In the genomic region with DNA sequence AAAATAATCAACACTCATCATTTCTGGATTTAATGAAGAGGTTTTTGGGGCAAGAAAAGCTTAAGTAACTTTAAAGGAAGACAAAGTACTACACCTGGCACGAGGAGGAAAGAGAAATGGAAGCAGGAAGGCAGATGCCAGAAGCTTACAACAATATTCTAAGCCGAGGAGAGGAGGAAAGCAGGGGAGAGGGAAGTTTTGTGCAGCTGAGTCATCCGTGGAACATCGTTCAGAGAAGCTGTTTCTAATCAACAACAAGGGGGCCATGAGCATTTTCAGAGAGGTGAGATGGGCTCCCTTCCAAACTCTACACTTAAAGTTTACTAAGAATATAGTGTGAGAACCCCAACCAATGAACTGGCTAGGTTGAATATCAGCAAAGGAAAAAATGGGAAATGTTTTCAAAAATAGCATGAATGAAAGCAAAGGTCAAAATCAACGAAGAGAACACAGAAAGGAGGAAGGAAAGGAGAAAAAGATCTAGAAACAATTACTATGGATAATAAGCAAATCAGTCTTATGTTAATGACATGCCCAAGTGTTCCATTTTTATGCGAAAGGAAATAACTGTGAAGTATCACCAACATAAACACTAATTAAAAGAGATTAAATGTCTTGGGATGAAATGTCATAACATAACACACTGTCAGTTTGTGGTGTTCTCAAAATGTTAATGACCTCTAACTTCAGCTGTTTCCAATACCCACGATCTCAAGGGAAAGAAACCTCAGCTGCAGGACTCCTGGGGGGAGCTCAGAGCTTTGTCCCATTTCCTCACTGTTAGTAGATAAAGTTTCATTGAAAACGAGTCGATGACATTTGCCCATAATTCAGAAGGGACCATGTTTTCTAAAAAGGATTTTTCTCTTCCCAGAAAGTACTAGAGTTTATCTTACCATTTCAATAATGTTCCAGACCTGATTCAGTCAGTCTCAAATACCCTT, we compare ENCODE assay signal across 13 cellular contexts.
DNase-seq lines count a peak whose midpoint lies in the region; ATAC-seq and TF ChIP-seq lines count a peak whose summit lies in the region.
"Had no signal": no experiment of that assay in that cellular context is flagged by ENCODE, and none has a peak within 500 bp of the region (broad histone marks: within the 10 kb centered on the region; RNA-seq: fewer than 3 reads in every experiment).

No MANE protein-coding gene starts in this region.

- peaks cover 10% of the 10 kb centered on the region; the same call in 1 of the 2 replicates for H3K4me1 ChIP-seq in Panc1 (ENCODE audit: control insufficient read depth, insufficient read depth, low read length)

- no peaks in the 10 kb centered on the region for H3K9me3 Mint-ChIP-seq in osteocyte (ENCODE audit: unreplicated experiment)

- no peak for TF ChIP-seq CTCF in Panc1 (IDR thresholded peaks at IDR 0.05)
- TF ChIP-seq CTCF in osteocyte (IDR thresholded peaks at IDR 0.05), result no peak

- CTCF ChIA-PET in Panc1 (lab: Charles Lee), result no interaction called here

- no peaks in the 10 kb centered on the region for H3K9me3 ChIP-seq in Panc1 (ENCODE audit: control insufficient read depth, insufficient read depth, low read depth, low read length)
- H3K9me3 ChIP-seq: tibial nerve had no signal

- H3K36me3 ChIP-seq in Panc1 (ENCODE audit: control insufficient read depth, insufficient read depth, low read length), result no peaks in the 10 kb centered on the region
- H3K36me3 ChIP-seq: tibial nerve had no signal

- peak overlapping the region; percentile 91 for H3K27ac Mint-ChIP-seq in osteocyte (ENCODE audit: unreplicated experiment)

- DNase-seq in Daoy (ENCODE audit: low read depth), result peak; percentile 56
- DNase-seq in Panc1 (ENCODE audit: low read depth, low spot score), result no peak
- peak; percentile 7 for DNase-seq in dermis blood vessel endothelial cell
- DNase-seq in osteocyte (ENCODE audit: extremely low spot score, unreplicated experiment), result no peak
- DNase-seq in activated CD4-positive, alpha-beta T cell treated with anti-CD3 and anti-CD28 coated beads for 48 hours, result no peak
- no peak for DNase-seq in cerebellar nuclear complex (lab: John Stamatoyannopoulos, UW)
- no peak for DNase-seq in NCI-H1694 treated with DMSO at 0.1 percent for 48 hours (lab: John Stamatoyannopoulos, UW)
- DNase-seq: activated CD4-positive, alpha-beta T cell treated with anti-CD3 and anti-CD28 coated beads, Interleukin-2, amount 50 U/mL, for 4 hours; dorsolateral prefrontal cortex; NCI-H1105; NCI-H774 had no signal

- in situ Hi-C loops in Panc1 (cut with HindIII; ENCODE audit: low pct_unique_long_range_greater_than_20kb, low sequenced_read_pairs), result no loop called here

- H3K4me3 ChIP-seq in Panc1 (ENCODE audit: low read depth in 2 of 2, low read length in 2 of 2), result no peak overlapping the region
- H3K4me3 ChIP-seq: tibial nerve had no signal

- ATAC-seq in Panc1 (0 out of 2 replicates have a peak, but pooled peaks have one; percentile 38), HG03442 (IDR thresholded peaks at IDR 0.05; ENCODE audit: unreplicated experiment) (no peak)

- H3K4me3 Mint-ChIP-seq in osteocyte (ENCODE audit: unreplicated experiment), result peak overlapping the region; percentile 58

- H3K27ac ChIP-seq in Panc1 (ENCODE audit: low read length), result peak overlapping the region; percentile 36; the same call in 1 of the 2 replicates
- H3K27ac ChIP-seq: tibial nerve had no signal

- no peaks in the 10 kb centered on the region for H3K36me3 Mint-ChIP-seq in osteocyte (ENCODE audit: unreplicated experiment)

- no peaks in the 10 kb centered on the region for H3K27me3 ChIP-seq in Panc1 (ENCODE audit: control insufficient read depth, insufficient read depth, low read length)
- H3K27me3 ChIP-seq: dorsolateral prefrontal cortex, tibial nerve had no signal

- intact Hi-C loops in Panc1 (cut with micrococcal nuclease; ENCODE audit: unreplicated experiment), result no loop called here

- peaks cover 41% of the 10 kb centered on the region for H3K4me1 Mint-ChIP-seq in osteocyte (ENCODE audit: unreplicated experiment)

- POLR2A ChIA-PET in Panc1 (lab: Charles Lee), result no interaction called here

- no peaks in the 10 kb centered on the region for H3K27me3 Mint-ChIP-seq in osteocyte (ENCODE audit: unreplicated experiment)

- BruUV-seq in Panc1 (replicated peaks; lab: Mats Ljungman, UMichigan), result no TSS peak

Comparison
In these comparisons a context has a peak if more than half of its experiments do, and no peak if none do; other contexts are left out.
1. DNase-seq: peak in Daoy (single experiment) and dermis blood vessel endothelial cell (single experiment); none in Panc1 (single experiment), osteocyte (single experiment), activated CD4-positive, alpha-beta T cell treated with anti-CD3 and anti-CD28 coated beads for 48 hours (single experiment), cerebellar nuclear complex (0 of 2) and NCI-H1694 treated with DMSO at 0.1 percent for 48 hours (single experiment).